ENCODE assay signal across 8 cellular contexts in the genomic region with DNA sequence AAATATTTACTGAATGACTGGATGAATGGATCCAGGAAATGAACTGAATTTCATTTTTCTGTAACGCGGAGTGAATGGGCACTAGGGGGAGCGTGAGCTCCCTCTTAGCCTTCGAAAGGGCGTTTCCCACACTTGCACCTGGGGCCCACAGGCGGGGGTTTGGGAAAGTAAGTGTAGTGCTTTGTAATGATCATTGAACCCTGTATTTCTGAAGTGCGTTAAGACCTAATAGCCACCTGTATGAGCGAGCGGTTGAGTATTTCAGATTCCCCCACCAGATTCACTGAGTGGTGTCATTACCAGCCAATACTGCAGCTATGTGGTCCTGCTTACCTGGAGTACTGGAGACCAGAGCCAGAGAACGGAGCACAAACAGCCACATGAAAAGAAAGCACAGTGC. TPM values are rescaled to one million over a fixed set of nuclear protein-coding genes. Genes with fewer than 3 reads are reported as not detected.
A peak's percentile ranks its signal among the peaks of the same experiment; 100 is the strongest.
DNase-seq lines count a peak whose midpoint lies in the region; ATAC-seq, FAIRE-seq and TF ChIP-seq lines count a peak whose summit lies in the region.

No MANE protein-coding gene starts in this region.

- no peak overlapping the region for H3K4me3 Mint-ChIP-seq in Caco-2 (ENCODE audit: unreplicated experiment)
- H3K4me3 Mint-ChIP-seq in activated T-helper 17 cell treated with anti-CD3 and anti-CD28 coated beads, Interleukin-2, amount 50 U/mL, for 72 hours: no peak overlapping the region

- in situ Hi-C loops in HAP-1 (cut with MboI; ENCODE audit: low sequenced_read_pairs): no loop called here

- H3K4me2 ChIP-seq in keratinocyte (ENCODE audit: control insufficient read depth, extremely low read depth, insufficient read depth, low read depth, low read length): no peak overlapping the region

- peak; percentile 51 for ATAC-seq in activated T-helper 17 cell treated with anti-CD3 and anti-CD28 coated beads, Interleukin-2, amount 50 U/mL, for 72 hours (replicated peaks)
- ATAC-seq in HG03039 (IDR thresholded peaks at IDR 0.05; ENCODE audit: unreplicated experiment): no peak

- intact Hi-C loops in Caco-2 (cut with micrococcal nuclease; ENCODE audit: unreplicated experiment): loop anchor here (1.0 kb wide), 1 partner anchor 31 kb away; no protein-coding TSS in a partner anchor

- H3K4me1 Mint-ChIP-seq in Caco-2 (ENCODE audit: low read depth, unreplicated experiment): peaks cover 7% of the 10 kb centered on the region
- peaks cover 21% of the 10 kb centered on the region for H3K4me1 Mint-ChIP-seq in activated T-helper 17 cell treated with anti-CD3 and anti-CD28 coated beads, Interleukin-2, amount 50 U/mL, for 72 hours

- dilution Hi-C loops in keratinocyte (cut with MboI; ENCODE audit: extremely low pct_ligation_motif_present, low sequenced_read_pairs): no loop called here

- peak; percentile 58 to 62 for TF ChIP-seq CTCF in Caco-2 (IDR thresholded peaks at IDR 0.05; ENCODE audit: insufficient read depth in 1 of 2, low read depth in 1 of 2, low read length in 1 of 2, severe bottlenecking in 1 of 2, unreplicated experiment in 1 of 2)
- peak; percentile 71 to 75 (median 73) for TF ChIP-seq CTCF in keratinocyte (optimal IDR thresholded peaks at IDR 0.05 in 1 of 3, IDR thresholded peaks at IDR 0.05 in 1 of 3, conservative IDR thresholded peaks at IDR 0.05 in 1 of 3; ENCODE audit: extremely low read depth in 1 of 3, insufficient read depth in 2 of 3, low read length in 3 of 3)

- CTCF ChIA-PET in Caco-2 (lab: Charles Lee): interaction anchor here (0.8 to 2.0 kb wide), 4 partner anchors 9 to 30 kb away, joined by 3 to 22 read pairs (median 8); partner anchors contain the start of gene DYNLT1

- peak in 1 of 2 experiments; percentile 50 for DNase-seq in Caco-2
- DNase-seq in HAP-1 (ENCODE audit: low spot score in 2 of 2): peak; percentile 22 to 49
- DNase-seq in NCI-H510A (lab: John Stamatoyannopoulos, UW): peak; percentile 80
- no peak for DNase-seq in keratinocyte (ENCODE audit: low read depth, low spot score)
- no peak for DNase-seq in glomerular visceral epithelial cell (ENCODE audit: extremely low spot score)
- DNase-seq in MG63: no peak

- H3K36me3 ChIP-seq in Caco-2 (ENCODE audit: control insufficient read depth, insufficient read depth, low read length) (no peaks in the 10 kb centered on the region), HAP-1 (replicated peaks) (no peaks in the 10 kb centered on the region), keratinocyte (ENCODE audit: control insufficient read depth in 2 of 2, extremely low read depth in 1 of 2, insufficient read depth in 2 of 2, low read length in 2 of 2) (no peaks in the 10 kb centered on the region), MG63 (peaks cover 2% of the 10 kb centered on the region; the same call in 1 of the 2 replicates)

- no peak overlapping the region for H3K4me3 ChIP-seq in Caco-2 (ENCODE audit: low read depth, low read length)
- no peak overlapping the region for H3K4me3 ChIP-seq in HAP-1
- H3K4me3 ChIP-seq in keratinocyte (ENCODE audit: control insufficient read depth in 2 of 3, extremely low read depth in 1 of 3, insufficient read depth in 2 of 3, low read depth in 1 of 3, low read length in 3 of 3): no peak overlapping the region
- H3K4me3 ChIP-seq in MG63: no peak overlapping the region

- no peaks in the 10 kb centered on the region for H3K36me3 Mint-ChIP-seq in Caco-2 (ENCODE audit: insufficient read depth, unreplicated experiment)
- H3K36me3 Mint-ChIP-seq in activated T-helper 17 cell treated with anti-CD3 and anti-CD28 coated beads, Interleukin-2, amount 50 U/mL, for 72 hours (ENCODE audit: low read depth): peaks cover 100% of the 10 kb centered on the region

- H4K20me1 ChIP-seq in keratinocyte (ENCODE audit: control insufficient read depth, extremely low read depth, insufficient read depth, low read length): no peaks in the 10 kb centered on the region

- FAIRE-seq in keratinocyte (lab: Jason Lieb, UNC): no peak

- H3K79me2 ChIP-seq in keratinocyte (ENCODE audit: control insufficient read depth, insufficient read depth, low read length): no peaks in the 10 kb centered on the region

- H3K9ac ChIP-seq in keratinocyte (ENCODE audit: control insufficient read depth, extremely low read depth, insufficient read depth, low read length): no peak overlapping the region

- BruUV-seq in Caco-2 (replicated peaks; lab: Mats Ljungman, UMichigan): no TSS peak

- H3K27ac Mint-ChIP-seq in Caco-2 (ENCODE audit: unreplicated experiment): no peak overlapping the region
- peak overlapping the region; percentile 8 for H3K27ac Mint-ChIP-seq in activated T-helper 17 cell treated with anti-CD3 and anti-CD28 coated beads, Interleukin-2, amount 50 U/mL, for 72 hours

- 0 out of 2 replicates have a peak, but pooled peaks cover 3% of the 10 kb centered on the region for H3K4me1 ChIP-seq in Caco-2
- H3K4me1 ChIP-seq in HAP-1: no peaks in the 10 kb centered on the region
- peaks cover 16% of the 10 kb centered on the region for H3K4me1 ChIP-seq in keratinocyte (ENCODE audit: control insufficient read depth, extremely low read depth, insufficient read depth, low read length)

- no peak overlapping the region for H3K27ac ChIP-seq in keratinocyte (ENCODE audit: control insufficient read depth, insufficient read depth, low read length)

- no peaks in the 10 kb centered on the region for H3K9me1 ChIP-seq in keratinocyte (ENCODE audit: control insufficient read depth, extremely low read depth, insufficient read depth, low read length)

- POLR2A ChIA-PET in Caco-2 (lab: Charles Lee): no interaction called here

- no peak overlapping the region for H2AFZ ChIP-seq in keratinocyte (ENCODE audit: control insufficient read depth, low read length)

- H3K9me3 Mint-ChIP-seq in Caco-2 (ENCODE audit: unreplicated experiment): no peaks in the 10 kb centered on the region
- no peaks in the 10 kb centered on the region for H3K9me3 Mint-ChIP-seq in activated T-helper 17 cell treated with anti-CD3 and anti-CD28 coated beads, Interleukin-2, amount 50 U/mL, for 72 hours

- no peaks in the 10 kb centered on the region for H3K27me3 Mint-ChIP-seq in Caco-2 (ENCODE audit: insufficient read depth, unreplicated experiment)
- H3K27me3 Mint-ChIP-seq in activated T-helper 17 cell treated with anti-CD3 and anti-CD28 coated beads, Interleukin-2, amount 50 U/mL, for 72 hours: no peaks in the 10 kb centered on the region

- no peaks in the 10 kb centered on the region for H3K27me3 ChIP-seq in Caco-2 (replicated peaks; ENCODE audit: control insufficient read depth, insufficient read depth, low read length)
- H3K27me3 ChIP-seq in HAP-1 (ENCODE audit: low read depth): peaks cover 19% of the 10 kb centered on the region
- no peaks in the 10 kb centered on the region for H3K27me3 ChIP-seq in keratinocyte (ENCODE audit: control insufficient read depth, extremely low read depth, insufficient read depth, low read length)
- H3K27me3 ChIP-seq in MG63: no peaks in the 10 kb centered on the region

- H3K9me3 ChIP-seq in Caco-2 (no peaks in the 10 kb centered on the region), HAP-1 (no peaks in the 10 kb centered on the region), keratinocyte (ENCODE audit: control insufficient read depth, low read depth, low read length) (no peaks in the 10 kb centered on the region), MG63 (no peaks in the 10 kb centered on the region)

RNA-seq across cellular contexts. Expression of gene SYTL3, which starts 10.5 kb away (rescaled TPM):
- 0.86 and 1.1 TPM in 2 replicates for total RNA-seq in Caco-2 (2022)
- 100 to 1,000 TPM; 118 to 331 TPM for total RNA-seq in activated T-helper 17 cell treated with anti-CD3 and anti-CD28 coated beads, Interleukin-2, amount 50 U/mL, for 72 hours
- polyA plus RNA-seq in keratinocyte: 0.93 to 1.9 TPM (median 1.4 TPM) in 3 replicates
- polyA plus RNA-seq in keratinocyte (2011; ENCODE audit: low read depth): 1.0 TPM
- 1.1 TPM in 2 replicates for polyA plus RNA-seq in keratinocyte (2011; cell fraction: cytosol; rRNA removed)
- 1.4 and 1.8 TPM in 2 replicates for polyA plus RNA-seq in keratinocyte (2011; cell fraction: nucleus; rRNA removed)
- polyA plus RNA-seq in keratinocyte (2012; ENCODE audit: low replicate concordance): 1.3 and 1.8 TPM in 2 replicates
- polyA minus RNA-seq in keratinocyte: 0.33 to 1.0 TPM (median 0.49 TPM) in 3 replicates
- polyA minus RNA-seq in keratinocyte (2011; cell fraction: cytosol; rRNA and poly(A)+ RNA removed): 1.2 TPM
- polyA minus RNA-seq in keratinocyte (2011; cell fraction: nucleus; rRNA and poly(A)+ RNA removed): 0.54 and 0.63 TPM in 2 replicates
- total RNA-seq in MG63 (2014; rRNA removed; shearing (Covaris generic); ENCODE audit: low replicate concordance): 7.7 and 8.9 TPM in 2 replicates

RNA-seq across cellular contexts. Expression of gene DYNLT1, which starts 15.8 kb away (rescaled TPM):
- 95.6 and 96.6 TPM in 2 replicates for total RNA-seq in Caco-2 (2022)
- 10 to 100 TPM; 82.3 to 89.8 TPM for total RNA-seq in activated T-helper 17 cell treated with anti-CD3 and anti-CD28 coated beads, Interleukin-2, amount 50 U/mL, for 72 hours
- 234 to 366 TPM (median 354 TPM) in 3 replicates for polyA plus RNA-seq in keratinocyte
- 110 TPM for polyA plus RNA-seq in keratinocyte (2011; ENCODE audit: low read depth)
- polyA plus RNA-seq in keratinocyte (2011; cell fraction: cytosol; rRNA removed): 292 and 484 TPM in 2 replicates
- 155 and 183 TPM in 2 replicates for polyA plus RNA-seq in keratinocyte (2011; cell fraction: nucleus; rRNA removed)
- 167 and 223 TPM in 2 replicates for polyA plus RNA-seq in keratinocyte (2012; ENCODE audit: low replicate concordance)
- 125 to 166 TPM (median 156 TPM) in 3 replicates for polyA minus RNA-seq in keratinocyte
- 78.5 TPM for polyA minus RNA-seq in keratinocyte (2011; cell fraction: cytosol; rRNA and poly(A)+ RNA removed)
- 18.9 and 29.7 TPM in 2 replicates for polyA minus RNA-seq in keratinocyte (2011; cell fraction: nucleus; rRNA and poly(A)+ RNA removed)
- 133 and 182 TPM in 2 replicates for total RNA-seq in MG63 (2014; rRNA removed; shearing (Covaris generic); ENCODE audit: low replicate concordance)

Comparison
In these comparisons a context has a peak if more than half of its experiments do, and no peak if none do; other contexts are left out.
1. DNase-seq: peak in HAP-1 (2 of 2) and NCI-H510A (single experiment); none in keratinocyte (single experiment), glomerular visceral epithelial cell (single experiment) and MG63 (single experiment).
2. RNA of gene SYTL3, which starts 10.5 kb away (total RNA-seq): 118 to 331 TPM in activated T-helper 17 cell treated with anti-CD3 and anti-CD28 coated beads, Interleukin-2, amount 50 U/mL, for 72 hours; 7.7 to 8.9 TPM in MG63 and 0.86 to 1.1 TPM in Caco-2; every median in the first group is over 10 times any median in the second.